Comparison of ENCODE assay signal across 1 cellular context in the genomic region with DNA sequence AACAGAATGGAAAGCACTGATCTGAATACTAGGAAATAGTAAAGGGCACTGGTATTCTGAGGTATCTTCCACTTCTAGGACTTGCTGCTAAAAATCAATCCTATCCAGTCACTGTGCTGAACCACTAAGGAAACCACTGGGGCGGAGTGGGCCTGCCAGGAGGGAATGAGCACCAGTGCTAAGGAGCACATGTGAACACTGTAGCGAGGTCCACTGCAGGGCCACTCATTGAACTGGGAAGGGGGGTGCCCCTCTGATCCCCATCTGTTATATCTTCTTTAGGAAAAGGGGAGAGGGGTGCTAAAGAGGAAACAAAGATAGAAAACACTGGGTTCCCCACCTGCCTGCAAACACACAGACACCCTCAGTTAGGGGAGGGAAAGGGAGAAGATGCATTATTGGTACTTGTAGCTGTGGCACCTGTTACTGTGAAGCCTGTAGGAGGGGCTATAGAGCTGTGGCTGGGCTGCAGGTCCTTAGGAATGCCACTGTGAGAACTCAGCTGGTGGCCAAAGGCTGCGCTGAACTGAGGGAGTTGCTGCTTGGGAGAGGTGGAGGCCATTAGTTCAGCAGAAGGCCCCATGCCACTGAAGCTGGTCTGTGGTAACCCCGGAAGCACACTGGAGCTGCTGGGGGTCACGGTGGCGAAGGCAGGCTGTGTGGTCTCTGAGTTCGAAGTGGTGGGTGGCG.
TF ChIP-seq lines count a peak whose summit lies in the region.

No MANE protein-coding gene starts in this region.

TF ChIP-seq in WTC11, 78 proteins besides CTCF, POLR2A, EP300 and RAD21 (continued from another document):
- TF ChIP-seq GRHL2 (CRISPR knock-in tag; IDR thresholded peaks at IDR 0.05; ENCODE audit: insufficient replicate concordance, severe bottlenecking) (no peak), GTF2I (CRISPR knock-in tag; conservative IDR thresholded peaks at IDR 0.05) (no peak), JUN (CRISPR knock-in tag; IDR thresholded peaks at IDR 0.05) (no peak), ZNF219 (CRISPR knock-in tag; IDR thresholded peaks at IDR 0.05; ENCODE audit: borderline replicate concordance) (no peak), ZNF138 (CRISPR knock-in tag; conservative IDR thresholded peaks at IDR 0.05) (no peak), ZNF396 (CRISPR knock-in tag; IDR thresholded peaks at IDR 0.05; ENCODE audit: borderline replicate concordance) (no peak), SMAD3 (CRISPR knock-in tag; IDR thresholded peaks at IDR 0.05; ENCODE audit: borderline replicate concordance) (no peak)
- TF ChIP-seq, protein P1, sequence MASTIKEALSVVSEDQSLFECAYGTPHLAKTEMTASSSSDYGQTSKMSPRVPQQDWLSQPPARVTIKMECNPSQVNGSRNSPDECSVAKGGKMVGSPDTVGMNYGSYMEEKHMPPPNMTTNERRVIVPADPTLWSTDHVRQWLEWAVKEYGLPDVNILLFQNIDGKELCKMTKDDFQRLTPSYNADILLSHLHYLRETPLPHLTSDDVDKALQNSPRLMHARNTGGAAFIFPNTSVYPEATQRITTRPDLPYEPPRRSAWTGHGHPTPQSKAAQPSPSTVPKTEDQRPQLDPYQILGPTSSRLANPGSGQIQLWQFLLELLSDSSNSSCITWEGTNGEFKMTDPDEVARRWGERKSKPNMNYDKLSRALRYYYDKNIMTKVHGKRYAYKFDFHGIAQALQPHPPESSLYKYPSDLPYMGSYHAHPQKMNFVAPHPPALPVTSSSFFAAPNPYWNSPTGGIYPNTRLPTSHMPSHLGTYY (CRISPR knock-in tag; IDR thresholded peaks at IDR 0.05), result no peak
- TF ChIP-seq, protein P2, sequence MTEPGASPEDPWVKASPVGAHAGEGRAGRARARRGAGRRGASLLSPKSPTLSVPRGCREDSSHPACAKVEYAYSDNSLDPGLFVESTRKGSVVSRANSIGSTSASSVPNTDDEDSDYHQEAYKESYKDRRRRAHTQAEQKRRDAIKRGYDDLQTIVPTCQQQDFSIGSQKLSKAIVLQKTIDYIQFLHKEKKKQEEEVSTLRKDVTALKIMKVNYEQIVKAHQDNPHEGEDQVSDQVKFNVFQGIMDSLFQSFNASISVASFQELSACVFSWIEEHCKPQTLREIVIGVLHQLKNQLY (CRISPR knock-in tag; IDR thresholded peaks at IDR 0.05), result no peak
- TF ChIP-seq, protein P3, sequence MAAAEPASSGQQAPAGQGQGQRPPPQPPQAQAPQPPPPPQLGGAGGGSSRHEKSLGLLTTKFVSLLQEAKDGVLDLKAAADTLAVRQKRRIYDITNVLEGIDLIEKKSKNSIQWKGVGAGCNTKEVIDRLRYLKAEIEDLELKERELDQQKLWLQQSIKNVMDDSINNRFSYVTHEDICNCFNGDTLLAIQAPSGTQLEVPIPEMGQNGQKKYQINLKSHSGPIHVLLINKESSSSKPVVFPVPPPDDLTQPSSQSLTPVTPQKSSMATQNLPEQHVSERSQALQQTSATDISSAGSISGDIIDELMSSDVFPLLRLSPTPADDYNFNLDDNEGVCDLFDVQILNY (CRISPR knock-in tag; IDR thresholded peaks at IDR 0.05), result no peak
- TF ChIP-seq, protein P4, sequence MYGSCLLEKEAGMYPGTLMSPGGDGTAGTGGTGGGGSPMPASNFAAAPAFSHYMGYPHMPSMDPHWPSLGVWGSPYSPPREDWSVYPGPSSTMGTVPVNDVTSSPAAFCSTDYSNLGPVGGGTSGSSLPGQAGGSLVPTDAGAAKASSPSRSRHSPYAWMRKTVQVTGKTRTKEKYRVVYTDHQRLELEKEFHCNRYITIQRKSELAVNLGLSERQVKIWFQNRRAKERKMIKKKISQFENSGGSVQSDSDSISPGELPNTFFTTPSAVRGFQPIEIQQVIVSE (CRISPR knock-in tag; IDR thresholded peaks at IDR 0.05; ENCODE audit: borderline replicate concordance), result no peak
